ENCODE assay signal across 8 cellular contexts in genomic region chr20:36235892-36236785, GRCh38. TPM values are rescaled to one million over a fixed set of nuclear protein-coding genes. Genes with fewer than 3 reads are reported as not detected.
A peak's percentile ranks its signal among the peaks of the same experiment; 100 is the strongest.
DNase-seq lines count a peak whose midpoint lies in the region; TF ChIP-seq lines count a peak whose summit lies in the region.

Gene AAR2 (plus strand): TSS chr20:36236478. CDS start chr20:36239869, 3,391 bp downstream.

- no peaks in the 10 kb centered on the region for H3K27me3 ChIP-seq in right atrium auricular region

- WGBS in urinary bladder, result 14% methylated on average over 44 of the region's 44 CpGs

- intact Hi-C loops in T-helper 2 cell treated with Interferon-gamma antibody and Interleukin-4, amounts not matched to agents 100 ng/mL and 5 ng/mL, for 36 hours (cut with micrococcal nuclease), result loop anchor here (5.0 kb wide), 1 partner anchor 494 kb away; the partner anchor contains the start of gene RBM39

- H3K4me3 ChIP-seq in right atrium auricular region (peak within 1 kb of the TSS; percentile 73 to 97), urinary bladder (ENCODE audit: low read depth, low read length) (peak within 1 kb of the TSS; percentile 89)

- H3K27ac ChIP-seq in angular gyrus (ENCODE audit: low read depth, low read length), result peak within 1 kb of the TSS; percentile 73
- peak within 1 kb of the TSS; percentile 71 to 77 for H3K27ac ChIP-seq in right atrium auricular region
- H3K27ac ChIP-seq in urinary bladder (ENCODE audit: low read depth), result peak within 1 kb of the TSS; percentile 27

- H3K4me1 ChIP-seq in right atrium auricular region, result peaks cover 0 to 13% of the 10 kb centered on the region in 2 donors
- H3K4me1 ChIP-seq in urinary bladder (ENCODE audit: insufficient read depth), result no peaks in the 10 kb centered on the region

- peak; percentile 92 for DNase-seq in DMS 273 (lab: John Stamatoyannopoulos, UW; ENCODE audit: unreplicated experiment)
- peak; percentile 66 for DNase-seq in H4 (ENCODE audit: low spot score)
- peak; percentile 45 for DNase-seq in NCI-H1694 treated with DMSO at 0.1 percent for 48 hours (lab: John Stamatoyannopoulos, UW)
- DNase-seq in right atrium auricular region (ENCODE audit: low spot score), result peak; percentile 76
- peak; percentile 20 for DNase-seq in pulmonary artery endothelial cell (ENCODE audit: low read depth, low spot score)

- H3K9me3 ChIP-seq in right atrium auricular region, result no peaks in the 10 kb centered on the region

- H3K36me3 ChIP-seq in right atrium auricular region (peaks cover 15% of the 10 kb centered on the region), urinary bladder (ENCODE audit: insufficient read depth) (peaks cover 3% of the 10 kb centered on the region)

- no peak for TF ChIP-seq CTCF in right atrium auricular region (IDR thresholded peaks at IDR 0.05)

RNA-seq across cellular contexts. Expression of gene AAR2, which starts in this region (rescaled TPM):
- 19.6 and 27.7 TPM in 2 replicates for total RNA-seq in H4 (2014; rRNA removed; shearing (Covaris generic))
- total RNA-seq in T-helper 2 cell treated with Interferon-gamma antibody and Interleukin-4, amounts not matched to agents 100 ng/mL and 5 ng/mL, for 36 hours, result 24.8 and 25.2 TPM in 2 replicates
- total RNA-seq in right atrium auricular region, result 10 to 100 TPM; 18.9 to 22.8 TPM
- 31.4 and 32.6 TPM in 2 replicates for total RNA-seq in pulmonary artery endothelial cell
- total RNA-seq in urinary bladder, result 18.2 TPM
- 46.2 TPM for polyA plus RNA-seq in urinary bladder

Comparison
In these comparisons a context has a peak if more than half of its experiments do, and no peak if none do; other contexts are left out.
1. Peak in every context shown above with its lines: DNase-seq, H3K4me3 ChIP-seq and H3K27ac ChIP-seq.
2. DNase-seq: peak in every context shown above with its lines; median percentile 92 in DMS 273; 76 in right atrium auricular region; 66 in H4; 45 in NCI-H1694 treated with DMSO at 0.1 percent for 48 hours; 20 in pulmonary artery endothelial cell.